27 cellular contexts compared by ENCODE assay signal in the genomic region with DNA sequence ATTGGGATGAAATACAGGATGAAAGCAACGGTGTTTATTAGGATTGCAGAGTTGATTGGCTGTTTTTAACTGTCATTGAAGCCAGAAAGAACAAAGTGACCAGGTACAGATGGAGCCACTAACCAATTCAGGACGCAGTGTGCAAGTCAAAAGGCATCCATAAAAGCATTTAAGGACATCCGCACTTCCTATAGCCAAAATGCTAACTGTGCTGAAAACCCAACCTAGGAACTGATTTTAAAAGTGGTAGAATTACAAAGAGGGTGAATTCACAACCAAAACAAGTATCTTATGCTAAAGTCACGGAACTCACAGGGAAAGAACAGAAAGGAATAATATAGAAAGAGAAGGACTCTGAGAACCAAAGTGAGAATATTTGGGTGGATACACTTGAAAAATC.
"Had no signal": no experiment of that assay in that cellular context is flagged by ENCODE, and none has a peak within 500 bp of the region (broad histone marks: within the 10 kb centered on the region; RNA-seq: fewer than 3 reads in every experiment).

No MANE protein-coding gene starts in this region.

- H3K4me3 ChIP-seq: stomach, suprapubic skin, testis, thoracic aorta, thyroid gland, tibial artery, tibial nerve, transverse colon, upper lobe of left lung, upper lobe of right lung, uterus, vagina had no signal

- H3K9me3 ChIP-seq: stomach, suprapubic skin, testis, thoracic aorta, thyroid gland, tibial artery, tibial nerve, transverse colon, upper lobe of left lung, upper lobe of right lung, uterus, vagina had no signal

- ATAC-seq: stimulated activated effector memory CD8-positive, alpha-beta T cell treated with anti-CD3 and anti-CD28 coated beads, Interleukin-12 subunit alpha, Interleukin-12 subunit beta, amount 100 ng/mL, for 72 hours; stimulated activated memory B cell treated with anti-CD40 and anti-IgM and Interleukin-4, amounts not matched to agents 10 μg/mL and 1 μg/mL and 100 μg/mL, for 72 hours; stimulated activated naive B cell treated with anti-CD40 and anti-IgM and Interleukin-4, amounts not matched to agents 10 μg/mL and 1 μg/mL and 100 μg/mL, for 72 hours; stimulated activated naive CD8-positive, alpha-beta T cell treated with anti-CD3 and anti-CD28 coated beads, Interleukin-15, amount 100 ng/mL, for 72 hours; stimulated activated naive CD8-positive, alpha-beta T cell treated with anti-CD3 and anti-CD28 coated beads, Interleukin-15, Interleukin-2, amounts not matched to agents 100 U/mL and 50 U/mL, for 24 hours; upper lobe of right lung had no signal

- H3K36me3 ChIP-seq: stomach, suprapubic skin, thoracic aorta, thyroid gland, tibial artery, tibial nerve, transverse colon, upper lobe of left lung, upper lobe of right lung, uterus, vagina had no signal

- FAIRE-seq: urothelium cell line had no signal

- DNase-seq: stimulated activated CD4-positive, alpha-beta T cell treated with anti-CD3 and anti-CD28 coated beads, Interleukin-2, amount 100 ng/mL, for 48 hours; stimulated activated CD4-positive, alpha-beta T cell treated with anti-CD3 and anti-CD28 coated beads, Interleukin-4, amount 100 ng/mL, for 1 hour; stimulated activated CD4-positive, alpha-beta T cell treated with anti-CD3 and anti-CD28 coated beads, Interleukin-4, amount 100 ng/mL, for 24 hours; stimulated activated CD4-positive, alpha-beta T cell treated with anti-CD3 and anti-CD28 coated beads, Interleukin-4, amount 100 ng/mL, for 4 hours; stimulated activated CD8-positive, alpha-beta memory T cell treated with anti-CD3 and anti-CD28 coated beads, Interleukin-4, amount 100 ng/mL, for 48 hours; stimulated activated naive B cell treated with anti-CD40 and anti-IgM and Interleukin-4, amounts not matched to agents 10 μg/mL and 1 μg/mL and 100 μg/mL, for 72 hours; stimulated activated naive CD4-positive, alpha-beta T cell; stimulated activated naive CD4-positive, alpha-beta T cell treated with Interleukin-2 at 50 U/mL for 16 hours; stimulated activated naive CD8-positive, alpha-beta T cell treated with anti-CD3 and anti-CD28 coated beads, Interleukin-15, amount 100 ng/mL, for 72 hours; stimulated activated naive CD8-positive, alpha-beta T cell treated with anti-CD3 and anti-CD28 coated beads, Interleukin-15, Interleukin-2, amounts not matched to agents 100 U/mL and 50 U/mL, for 24 hours; stomach; substantia nigra; testis; thyroid gland; tibial artery; transverse colon; trophoblast cell; upper lobe of left lung; upper lobe of right lung; uterus had no signal

- H3K27me3 ChIP-seq: stomach, suprapubic skin, testis, thyroid gland, tibial artery, tibial nerve, transverse colon, upper lobe of left lung, upper lobe of right lung, uterus, vagina had no signal

- H3K4me1 ChIP-seq: stomach, suprapubic skin, testis, thyroid gland, tibial artery, tibial nerve, transverse colon, upper lobe of left lung, upper lobe of right lung, uterus, vagina had no signal

- H3K27ac ChIP-seq: stomach, suprapubic skin, testis, thoracic aorta, thyroid gland, tibial artery, tibial nerve, transverse colon, upper lobe of left lung, upper lobe of right lung, uterus, vagina had no signal
